ENCODE assay signal across 8 cellular contexts in genomic region chr1:234617986-234618725, GRCh38. TPM values are rescaled to one million over a fixed set of nuclear protein-coding genes. Genes with fewer than 3 reads are reported as not detected.
DNase-seq lines count a peak whose midpoint lies in the region; ATAC-seq and TF ChIP-seq lines count a peak whose summit lies in the region.
"Had no signal": no experiment of that assay in that cellular context is flagged by ENCODE, and none has a peak within 500 bp of the region (broad histone marks: within the 10 kb centered on the region; RNA-seq: fewer than 3 reads in every experiment).

No MANE protein-coding gene starts in this region.

- H3K27me3 ChIP-seq in SJSA1 (replicated peaks) = no peaks in the 10 kb centered on the region

- H3K27ac ChIP-seq in HEK293 (ENCODE audit: extremely low read depth, low read depth, low read length) = peak overlapping the region; percentile 6; the same call in 1 of the 2 replicates
- H3K27ac ChIP-seq in SJSA1 = peak overlapping the region; percentile 89

- H3K4me1 ChIP-seq in HEK293 (ENCODE audit: control insufficient read depth, insufficient read depth, low read length) = peaks cover 35% of the 10 kb centered on the region
- peaks cover 91% of the 10 kb centered on the region for H3K4me1 ChIP-seq in SJSA1 (replicated peaks)

- POLR2A ChIA-PET in HEK293 (lab: Yijun Ruan, JAX) = interaction anchor here (1.4 kb wide), 2 partner anchors 17 to 106 kb away, joined by 3 read pairs; no protein-coding TSS in a partner anchor

- intact Hi-C loops in left ventricle myocardium superior (cut with micrococcal nuclease) = no loop called here

- no peak for TF ChIP-seq CTCF in HEK293 (tag by site-specific recombination; IDR thresholded peaks at IDR 0.05)

- DNase-seq in SJSA1 (ENCODE audit: low read depth in 1 of 2, low spot score in 2 of 2) (peak in 1 of 2 experiments; percentile 56), left ventricle myocardium superior (no peak), stromal cell of bone marrow (ENCODE audit: low read depth) (peak; percentile 82), AG08396 (ENCODE audit: low spot score) (no peak), hepatic stellate cell (ENCODE audit: low spot score) (no peak), iPS-NIHi7 (ENCODE audit: extremely low spot score) (no peak)
- DNase-seq: SW 1271 had no signal

- ATAC-seq in left ventricle myocardium superior = peak; percentile 13

- CTCF ChIA-PET in HEK293 (lab: Yijun Ruan, JAX) = interaction anchor here (1.1 kb wide), 1 partner anchor 466 kb away, joined by 4 read pairs; no protein-coding TSS in a partner anchor

- H3K4me3 ChIP-seq in HEK293 (ENCODE audit: low read depth, low read length) = no peak overlapping the region
- no peak overlapping the region for H3K4me3 ChIP-seq in SJSA1

- no peaks in the 10 kb centered on the region for H3K9me3 ChIP-seq in HEK293 (ENCODE audit: control insufficient read depth, insufficient read depth, low read depth, low read length)
- no peaks in the 10 kb centered on the region for H3K9me3 ChIP-seq in SJSA1 (replicated peaks)

- no peaks in the 10 kb centered on the region for H3K36me3 ChIP-seq in HEK293 (ENCODE audit: control insufficient read depth in 2 of 2, insufficient read depth in 1 of 2, low read length in 2 of 2)
- H3K36me3 ChIP-seq in SJSA1 = no peaks in the 10 kb centered on the region

TF ChIP-seq in HEK293, 187 proteins besides CTCF, POLR2A, EP300 and RAD21:
- TF ChIP-seq ZNF335 (tag by site-specific recombination; conservative IDR thresholded peaks at IDR 0.05) = peak; percentile 33
- peak; percentile 66 for TF ChIP-seq ZNF660 (tag by site-specific recombination; IDR thresholded peaks at IDR 0.05)
- TF ChIP-seq ZNF501 (tag by site-specific recombination; IDR thresholded peaks at IDR 0.05) = peak; percentile 73
- TF ChIP-seq PRDM1 (tag by site-specific recombination; IDR thresholded peaks at IDR 0.05) = 0 out of 2 replicates have a peak, but pooled peaks have one; percentile 53
- peak; percentile 68 for TF ChIP-seq ZEB2 (tag by site-specific recombination; IDR thresholded peaks at IDR 0.05)
- peak; percentile 68; the same call in 1 of the 2 replicates for TF ChIP-seq ZSCAN30 (tag by site-specific recombination; IDR thresholded peaks at IDR 0.05)
- peak; percentile 11; the same call in 1 of the 2 replicates for TF ChIP-seq ZNF518A (tag by site-specific recombination; conservative IDR thresholded peaks at IDR 0.05; ENCODE audit: low read depth)
- TF ChIP-seq ZNF561 (tag by site-specific recombination; IDR thresholded peaks at IDR 0.05; ENCODE audit: borderline replicate concordance) = peak; percentile 22; the same call in 1 of the 2 replicates
- TF ChIP-seq ZNF600 (tag by site-specific recombination; IDR thresholded peaks at IDR 0.05) = peak; percentile 65
- peak; percentile 58 for TF ChIP-seq PRDM6 (tag by site-specific recombination; IDR thresholded peaks at IDR 0.05)
- no peak for TF ChIP-seq GLI4 (tag by site-specific recombination; IDR thresholded peaks at IDR 0.05)
- 0 out of 2 replicates have a peak, but pooled peaks have one; percentile 10 for TF ChIP-seq SP7 (tag by site-specific recombination; IDR thresholded peaks at IDR 0.05)
- TF ChIP-seq IKZF3 (tag by site-specific recombination; IDR thresholded peaks at IDR 0.05) = peak; percentile 41; the same call in 1 of the 2 replicates
- peak; percentile 82 for TF ChIP-seq ZBTB17 (tag by site-specific recombination; IDR thresholded peaks at IDR 0.05)
- no peak for TF ChIP-seq ZNF558 (tag by site-specific recombination; IDR thresholded peaks at IDR 0.05)
- TF ChIP-seq TRIM28 (IDR thresholded peaks at IDR 0.05; ENCODE audit: borderline replicate concordance, low read length) = peak; percentile 61; the same call in 1 of the 2 replicates
- peak; percentile 32; the same call in 1 of the 2 replicates for TF ChIP-seq KLF10 (tag by site-specific recombination; IDR thresholded peaks at IDR 0.05)
- no peak for TF ChIP-seq ZNF140 (tag by site-specific recombination; IDR thresholded peaks at IDR 0.05)
- 0 out of 2 replicates have a peak, but pooled peaks have one; percentile 47 for TF ChIP-seq ZNF624 (tag by site-specific recombination; IDR thresholded peaks at IDR 0.05)
- no peak for TF ChIP-seq ZNF514 (tag by site-specific recombination; IDR thresholded peaks at IDR 0.05)
- no peak for TF ChIP-seq ZNF366 (tag by site-specific recombination; conservative IDR thresholded peaks at IDR 0.05)
- TF ChIP-seq ZNF280D (tag by site-specific recombination; IDR thresholded peaks at IDR 0.05) = 0 out of 2 replicates have a peak, but pooled peaks have one; percentile 7

RNA-seq across cellular contexts. Expression of gene IRF2BP2, which starts 8.2 kb away (rescaled TPM):
- total RNA-seq in SJSA1 (2014; rRNA removed; shearing (Covaris generic)) = 42.1 and 60.8 TPM in 2 replicates
- 124 TPM for total RNA-seq in left ventricle myocardium superior
